ENCODE assay signal across 29 cellular contexts in genomic region chr5:41954286-41954685, GRCh38. TPM values are rescaled to one million over a fixed set of nuclear protein-coding genes. Genes with fewer than 3 reads are reported as not detected.
DNase-seq lines count a peak whose midpoint lies in the region; ATAC-seq, FAIRE-seq and TF ChIP-seq lines count a peak whose summit lies in the region.
"Had no signal": no experiment of that assay in that cellular context is flagged by ENCODE, and none has a peak within 500 bp of the region (broad histone marks: within the 10 kb centered on the region; RNA-seq: fewer than 3 reads in every experiment).

No MANE protein-coding gene starts in this region.

- no peaks in the 10 kb centered on the region for H3K4me1 ChIP-seq in PC-3 (ENCODE audit: insufficient read depth, low read length)
- no peaks in the 10 kb centered on the region for H3K4me1 ChIP-seq in GM23338 (ENCODE audit: insufficient read depth)
- H3K4me1 ChIP-seq: BE2C, BLaER1 had no signal

- H3K9me3 ChIP-seq in PC-3 (ENCODE audit: low read length) (peaks cover 6% of the 10 kb centered on the region; the same call in 1 of the 2 replicates), T-helper 17 cell (ENCODE audit: control insufficient read depth, low read length, poor library complexity, severe bottlenecking) (no peaks in the 10 kb centered on the region)
- H3K9me3 ChIP-seq: BE2C had no signal

- H3K79me2 ChIP-seq in PC-3 (ENCODE audit: low read length) (no peaks in the 10 kb centered on the region), GM23338 (replicated peaks; ENCODE audit: insufficient read depth) (no peaks in the 10 kb centered on the region)

- TF ChIP-seq CTCF in PC-3 (conservative IDR thresholded peaks at IDR 0.05; ENCODE audit: low read depth, low read length) (no peak), GM23338 (conservative IDR thresholded peaks at IDR 0.05; ENCODE audit: low read depth in 2 of 2) (no peak)

- peaks cover 17% of the 10 kb centered on the region for H3K9me3 Mint-ChIP-seq in GM23338

- H3K4me3 Mint-ChIP-seq in GM23338, result no peak overlapping the region
- H3K4me3 Mint-ChIP-seq in T-helper 17 cell, result no peak overlapping the region
- H3K4me3 Mint-ChIP-seq: CD14-positive monocyte; CD4-positive, alpha-beta memory T cell; CD4-positive, CD25-positive, alpha-beta regulatory T cell; CD8-positive, alpha-beta memory T cell had no signal

- H3K27ac ChIP-seq in PC-3 (ENCODE audit: low read length), result no peak overlapping the region
- H3K27ac ChIP-seq in GM23338 (ENCODE audit: low read depth), result no peak overlapping the region
- H3K27ac ChIP-seq: BLaER1 had no signal

- no peak overlapping the region for H3K27ac Mint-ChIP-seq in GM23338
- H3K27ac Mint-ChIP-seq in T-helper 17 cell, result no peak overlapping the region
- H3K27ac Mint-ChIP-seq: CD14-positive monocyte; CD4-positive, alpha-beta memory T cell; CD4-positive, CD25-positive, alpha-beta regulatory T cell; CD8-positive, alpha-beta memory T cell had no signal

- H3K4me3 ChIP-seq in PC-3 (ENCODE audit: low read length) (no peak overlapping the region), GM23338 (no peak overlapping the region)
- H3K4me3 ChIP-seq: BLaER1, GM12878 had no signal

- H3K9ac ChIP-seq in PC-3 (ENCODE audit: low read length), result no peak overlapping the region
- H3K9ac ChIP-seq: BLaER1 had no signal

- H3K27me3 ChIP-seq in PC-3 (ENCODE audit: low read length), result no peaks in the 10 kb centered on the region
- no peaks in the 10 kb centered on the region for H3K27me3 ChIP-seq in GM23338 (ENCODE audit: insufficient read depth)
- H3K27me3 ChIP-seq: BE2C, BLaER1 had no signal

- no peak overlapping the region for H2AFZ ChIP-seq in PC-3 (ENCODE audit: low read length)
- H2AFZ ChIP-seq in GM23338, result no peak overlapping the region

- BruUV-seq in PC-3 (replicated peaks; lab: Mats Ljungman, UMichigan), result no TSS peak

- H3K4me1 Mint-ChIP-seq in GM23338, result no peaks in the 10 kb centered on the region
- no peaks in the 10 kb centered on the region for H3K4me1 Mint-ChIP-seq in T-helper 17 cell
- H3K4me1 Mint-ChIP-seq: CD14-positive monocyte; CD4-positive, alpha-beta memory T cell; CD4-positive, CD25-positive, alpha-beta regulatory T cell; CD8-positive, alpha-beta memory T cell had no signal

- H3K36me3 ChIP-seq in PC-3 (ENCODE audit: low read depth, low read length), result no peaks in the 10 kb centered on the region
- no peaks in the 10 kb centered on the region for H3K36me3 ChIP-seq in GM23338 (ENCODE audit: insufficient read depth)
- H3K36me3 ChIP-seq: BE2C, BLaER1 had no signal

- no peaks in the 10 kb centered on the region for H3K27me3 Mint-ChIP-seq in GM23338 (ENCODE audit: insufficient read depth, low read depth, poor library complexity)
- H3K27me3 Mint-ChIP-seq in T-helper 17 cell, result no peaks in the 10 kb centered on the region

- intact Hi-C loops in PC-3 (cut with micrococcal nuclease), result no loop called here

- CTCF ChIA-PET in PC-3 (lab: Charles Lee), result interaction anchor here (0.6 kb wide), 1 partner anchor 151 kb away, joined by 3 read pairs; no protein-coding TSS in a partner anchor

- FAIRE-seq in RCC 7860 (lab: Jason Lieb, UNC), result peak; percentile 76
- FAIRE-seq in endometrium (lab: Jason Lieb, UNC), result peak; percentile 21
- FAIRE-seq: GM12878, GM12892, GM18507, GM19239 had no signal

- ATAC-seq in PC-3, result no peak
- peak; percentile 88 for ATAC-seq in esophagus mucosa
- no peak for ATAC-seq in GM23338
- no peak for ATAC-seq in T-helper 17 cell
- ATAC-seq: GM12878 had no signal

- peak; percentile 14 for DNase-seq in PC-3
- no peak for DNase-seq in RCC 7860 (ENCODE audit: low spot score)
- no peak for DNase-seq in GM23338 (ENCODE audit: low spot score)
- no peak for DNase-seq in T-helper 17 cell
- DNase-seq in HPDE6-E6E7 (ENCODE audit: extremely low spot score), result no peak
- DNase-seq in Kasumi-1 (lab: John Stamatoyannopoulos, UW), result no peak
- DNase-seq: 8988T; ACHN; BE2C; C1 segment of cervical spinal cord; CD4-positive, alpha-beta memory T cell; CD4-positive, CD25-positive, alpha-beta regulatory T cell; CD8-positive, alpha-beta memory T cell; COR-L47; DMS 273 treated with DMSO at 0.1 percent for 48 hours; DMS153; DMS53; DMS79; DND-41; EL; GDM1 had no signal

- H3K36me3 Mint-ChIP-seq in GM23338 (ENCODE audit: low read depth), result no peaks in the 10 kb centered on the region
- H3K36me3 Mint-ChIP-seq in T-helper 17 cell (ENCODE audit: low read depth), result peaks cover 2% of the 10 kb centered on the region
- H3K36me3 Mint-ChIP-seq: CD14-positive monocyte; CD4-positive, alpha-beta memory T cell; CD4-positive, CD25-positive, alpha-beta regulatory T cell had no signal

- H3K4me2 ChIP-seq in PC-3 (ENCODE audit: low read length) (no peak overlapping the region), GM23338 (no peak overlapping the region)
- H3K4me2 ChIP-seq: BLaER1 had no signal

- H4K20me1 ChIP-seq in PC-3 (ENCODE audit: low read length), result no peaks in the 10 kb centered on the region
- no peaks in the 10 kb centered on the region; the same call in 1 of the 2 replicates for H4K20me1 ChIP-seq in GM23338 (replicated peaks; ENCODE audit: insufficient read depth)
- H4K20me1 ChIP-seq: BLaER1 had no signal

- H3F3A ChIP-seq in PC-3 (ENCODE audit: low read length, unreplicated experiment), result no peaks in the 10 kb centered on the region
- no peaks in the 10 kb centered on the region for H3F3A ChIP-seq in GM23338 (replicated peaks; ENCODE audit: low read depth)

- no peaks in the 10 kb centered on the region for H3K9me2 ChIP-seq in PC-3 (replicated peaks; ENCODE audit: low read length)
- peaks cover 4% of the 10 kb centered on the region; the same call in 1 of the 2 replicates for H3K9me2 ChIP-seq in GM23338 (ENCODE audit: insufficient read depth)

- POLR2A ChIA-PET in PC-3 (lab: Charles Lee; ENCODE audit: unreplicated experiment), result no interaction called here

TF ChIP-seq in GM23338, 12 proteins besides CTCF, POLR2A, EP300 and RAD21 (continues in another document):
- TF ChIP-seq POLR2AphosphoS5 (IDR thresholded peaks at IDR 0.05; ENCODE audit: low read depth) (no peak), ZNF462 (CRISPR knock-in tag; IDR thresholded peaks at IDR 0.05) (no peak)

RNA-seq across cellular contexts. Expression of gene FBXO4, which starts 29.2 kb away (rescaled TPM):
- total RNA-seq in PC-3 (2014; rRNA removed) (11.5 and 18.1 TPM in 2 replicates), esophagus mucosa (12.5 TPM), T-helper 17 cell (10 to 100 TPM; 10.5 to 10.8 TPM)
- 0.54 and 0.63 TPM in 2 replicates for total RNA-seq in GM23338 (2014; rRNA removed; shearing (Covaris generic))
- polyA plus RNA-seq in GM23338 (2016; fragmentation: Nextera tagmentation; extraction: Ambion mirVana), result 0.52 and 0.74 TPM in 2 replicates

RNA-seq across cellular contexts. Expression of gene RIMOC1, which starts 50.1 kb away (rescaled TPM):
- 10.3 and 11.3 TPM in 2 replicates for total RNA-seq in PC-3 (2014; rRNA removed)
- total RNA-seq in esophagus mucosa, result 23.7 TPM
- 25.3 and 30.3 TPM in 2 replicates for total RNA-seq in GM23338 (2014; rRNA removed; shearing (Covaris generic))
- 22.7 and 26.4 TPM in 2 replicates for polyA plus RNA-seq in GM23338 (2016; fragmentation: Nextera tagmentation; extraction: Ambion mirVana)
- 10 to 100 TPM; 13.5 to 13.8 TPM for total RNA-seq in T-helper 17 cell
